Comparison of ENCODE assay signal across 9 cellular contexts in genomic region chr7:17856251-17856650, GRCh38.
"Had no signal": no experiment of that assay in that cellular context is flagged by ENCODE, and none has a peak within 500 bp of the region (broad histone marks: within the 10 kb centered on the region; RNA-seq: fewer than 3 reads in every experiment).

No MANE protein-coding gene starts in this region.

- H3K9ac ChIP-seq: GM23248 had no signal

- H3K9me3 ChIP-seq: HAP-1 had no signal

- FAIRE-seq: H1 had no signal

- ATAC-seq: GM23338, HCT116 had no signal

- H3K4me3 ChIP-seq: GM23248, GM23338, HAP-1 had no signal

- H3K27ac ChIP-seq: GM23248 had no signal

- H3K27ac Mint-ChIP-seq: GM23338, H9, HFFc6 had no signal

- H2AFZ ChIP-seq: GM23248, GM23338 had no signal

- DNase-seq: GM23248, GOT3, H7, H9, HFFc6 had no signal

- H3K4me2 ChIP-seq: GM23338 had no signal

- H3K4me3 Mint-ChIP-seq: GM23338, H9, HFFc6 had no signal
